ENCODE assay signal across 31 cellular contexts in genomic region chr7:66571568-66571967, GRCh38.
"Had no signal": no experiment of that assay in that cellular context is flagged by ENCODE, and none has a peak within 500 bp of the region (broad histone marks: within the 10 kb centered on the region; RNA-seq: fewer than 3 reads in every experiment).

No MANE protein-coding gene starts in this region.

- H3K4me3 ChIP-seq: adrenal gland, body of pancreas, breast epithelium, Peyer's patch, SJSA1 had no signal

- H3K27me3 ChIP-seq: adrenal gland, body of pancreas, breast epithelium, Peyer's patch, SJSA1 had no signal

- DNase-seq: activated CD4-positive, alpha-beta memory T cell treated with anti-CD3 and anti-CD28 coated beads, Interleukin-2, amount 10 ng/mL, durations not matched to agents 7 days and 5 days; activated CD4-positive, alpha-beta T cell treated with anti-CD3 and anti-CD28 coated beads for 4 hours; activated CD4-positive, alpha-beta T cell treated with anti-CD3 and anti-CD28 coated beads, Interleukin-2, amount 50 U/mL, for 1 hour; activated CD8-positive, alpha-beta memory T cell treated with anti-CD3 and anti-CD28 coated beads for 24 hours; activated CD8-positive, alpha-beta memory T cell treated with anti-CD3 and anti-CD28 coated beads, Interleukin-2, amount 10 ng/mL, durations not matched to agents 7 days and 5 days; activated CD8-positive, alpha-beta memory T cell treated with anti-CD3 and anti-CD28 coated beads, Interleukin-2, amount 50 U/mL, for 48 hours; activated effector memory CD4-positive, alpha-beta T cell treated with anti-CD3 and anti-CD28 coated beads, Interleukin-2, amount 50 U/mL, for 16 hours; activated naive CD4-positive, alpha-beta T cell; activated naive CD4-positive, alpha-beta T cell treated with anti-CD3 and anti-CD28 coated beads, Interleukin-2, amount 50 U/mL, for 16 hours; activated T-cell treated with anti-CD3 and anti-CD28 coated beads, Interleukin-2, amount 50 U/mL, for 48 hours; body of pancreas; Karpas-422; NCI-H1436 treated with DMSO at 0.1 percent for 48 hours; NCI-H1694 treated with DMSO at 0.1 percent for 48 hours; NCI-H2029; NCI-H510A; NCI-H526; NCI-H748 treated with DMSO at 0.1 percent for 48 hours; NK-92 treated with Interleukin-12 subunit alpha and Interleukin-12 subunit beta, amount 100 ng/mL, for 24 hours; PC-3; Peyer's patch; RPMI8226; SHP77 treated with DMSO at 0.1 percent for 48 hours; SK-N-SH had no signal

- H3K9me3 Mint-ChIP-seq: activated CD4-positive, alpha-beta memory T cell treated with anti-CD3 and anti-CD28 coated beads, Interleukin-2, amount 10 ng/mL, durations not matched to agents 7 days and 5 days; T-helper 1 cell treated with Interleukin-12 subunit alpha and Interleukin-12 subunit beta and Interleukin-4 antibody, amounts not matched to agents 30 μg/mL and 1 μg/mL, for 36 hours; T-helper 2 cell treated with Interferon-gamma antibody and Interleukin-4, amounts not matched to agents 5 μg/mL and 100 μg/mL, for 36 hours; WTC11 had no signal

- ATAC-seq: activated CD4-positive, CD25-positive, alpha-beta regulatory T cell treated with anti-CD3 and anti-CD28 coated beads, Interleukin-2, amount 50 U/mL, for 24 hours; activated CD8-positive, alpha-beta memory T cell treated with anti-CD3 and anti-CD28 coated beads, Interleukin-2, amount 10 ng/mL, durations not matched to agents 7 days and 5 days; body of pancreas; PC-3; WTC11 had no signal

- H3K4me1 ChIP-seq: breast epithelium, Peyer's patch, SJSA1 had no signal

- H3K27me3 Mint-ChIP-seq: activated CD4-positive, alpha-beta memory T cell treated with anti-CD3 and anti-CD28 coated beads, Interleukin-2, amount 10 ng/mL, durations not matched to agents 7 days and 5 days; activated CD8-positive, alpha-beta memory T cell treated with anti-CD3 and anti-CD28 coated beads, Interleukin-2, amount 10 ng/mL, durations not matched to agents 7 days and 5 days had no signal

- H3K4me3 Mint-ChIP-seq: activated CD4-positive, alpha-beta memory T cell treated with anti-CD3 and anti-CD28 coated beads, Interleukin-2, amount 10 ng/mL, durations not matched to agents 7 days and 5 days; activated CD8-positive, alpha-beta memory T cell treated with anti-CD3 and anti-CD28 coated beads, Interleukin-2, amount 10 ng/mL, durations not matched to agents 7 days and 5 days; T-helper 1 cell treated with Interleukin-12 subunit alpha and Interleukin-12 subunit beta and Interleukin-4 antibody, amounts not matched to agents 30 μg/mL and 1 μg/mL, for 36 hours; T-helper 2 cell treated with Interferon-gamma antibody and Interleukin-4, amounts not matched to agents 5 μg/mL and 100 μg/mL, for 36 hours; WTC11 had no signal

- H3K27ac Mint-ChIP-seq: activated CD4-positive, alpha-beta memory T cell treated with anti-CD3 and anti-CD28 coated beads, Interleukin-2, amount 10 ng/mL, durations not matched to agents 7 days and 5 days; activated CD8-positive, alpha-beta memory T cell treated with anti-CD3 and anti-CD28 coated beads, Interleukin-2, amount 10 ng/mL, durations not matched to agents 7 days and 5 days; T-helper 1 cell treated with Interleukin-12 subunit alpha and Interleukin-12 subunit beta and Interleukin-4 antibody, amounts not matched to agents 30 μg/mL and 1 μg/mL, for 36 hours; T-helper 2 cell treated with Interferon-gamma antibody and Interleukin-4, amounts not matched to agents 5 μg/mL and 100 μg/mL, for 36 hours; WTC11 had no signal

- H3K36me3 ChIP-seq: breast epithelium had no signal

- H3K27ac ChIP-seq: body of pancreas, breast epithelium, Peyer's patch, SJSA1 had no signal

- H3K9me3 ChIP-seq: adrenal gland, body of pancreas, breast epithelium, Peyer's patch, SJSA1, SK-N-SH had no signal

- H3K4me2 ChIP-seq: SK-N-SH had no signal

- H3K4me1 Mint-ChIP-seq: WTC11 had no signal
